In the genomic region with DNA sequence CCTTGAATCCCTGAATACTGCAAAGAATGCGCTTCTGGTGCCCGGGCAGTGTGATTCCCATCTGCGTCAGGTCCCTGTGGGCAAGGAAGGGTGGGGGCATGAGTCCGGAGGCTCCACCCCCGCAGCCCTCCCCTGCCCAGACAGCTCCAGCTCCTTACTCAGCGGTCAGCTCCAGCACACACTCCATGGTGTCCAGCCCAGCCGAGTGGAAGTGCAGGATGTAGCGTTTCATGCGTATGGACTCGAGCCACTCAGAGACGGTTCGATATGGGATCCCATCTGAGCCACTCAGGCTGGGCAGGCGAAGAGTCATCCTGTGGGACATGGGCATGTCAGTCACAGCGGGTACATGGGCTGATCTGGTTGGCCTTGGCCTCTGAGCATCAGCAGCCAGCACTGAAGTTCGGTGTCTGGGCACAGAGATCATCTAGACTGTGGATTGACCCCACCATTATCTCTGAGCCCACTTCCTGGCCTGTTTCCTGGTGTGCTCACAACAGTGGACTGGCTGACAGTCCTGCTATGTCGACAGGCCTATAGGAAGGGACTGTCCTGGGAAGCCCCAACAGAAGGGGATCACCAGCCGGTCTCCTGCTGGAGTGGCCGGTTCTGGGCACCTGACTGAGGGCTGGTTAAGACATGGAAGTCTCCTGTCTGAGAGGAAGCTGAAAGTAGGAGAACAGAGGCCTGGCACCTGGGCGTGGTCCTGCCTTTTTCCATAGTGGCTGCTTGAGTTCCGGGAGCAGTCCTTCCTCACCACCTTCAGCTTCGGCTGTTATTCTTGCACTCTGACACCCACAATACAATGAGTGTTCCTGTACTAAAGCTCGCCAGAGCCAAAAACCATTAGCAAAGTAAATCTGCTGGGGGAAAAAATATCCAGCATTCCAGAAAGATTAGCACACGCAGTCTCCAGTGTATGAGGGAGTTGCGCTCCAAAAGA, we compare ENCODE assay signal across 12 cellular contexts. TPM values are rescaled to one million over a fixed set of nuclear protein-coding genes. Genes with fewer than 3 reads are reported as not detected.
DNase-seq lines count a peak whose midpoint lies in the region; ATAC-seq and TF ChIP-seq lines count a peak whose summit lies in the region.
"Had no signal": no experiment of that assay in that cellular context is flagged by ENCODE, and none has a peak within 500 bp of the region (broad histone marks: within the 10 kb centered on the region; RNA-seq: fewer than 3 reads in every experiment).

No MANE protein-coding gene starts in this region.

- H3K79me2 ChIP-seq in mesendoderm (ENCODE audit: control insufficient read depth, insufficient read depth, low read length): peaks cover 8% of the 10 kb centered on the region

- no peak overlapping the region for H3K4me2 ChIP-seq in mesendoderm (ENCODE audit: low read length)

- no peak overlapping the region for H2BK120ac ChIP-seq in mesendoderm (ENCODE audit: low read depth, low read length)

- H3K9ac ChIP-seq in HUES48 (ENCODE audit: low read depth, low read length) (no peak overlapping the region), mesendoderm (ENCODE audit: low read length) (no peak overlapping the region)

- H3K27ac ChIP-seq in HUES48 (ENCODE audit: low read depth, low read length) (peak overlapping the region; percentile 44), right lobe of liver (peak overlapping the region; percentile 42 to 51 (median 50)), mesendoderm (ENCODE audit: low read depth, low read length) (no peak overlapping the region)

- H3K36me3 ChIP-seq in HUES48 (ENCODE audit: control insufficient read depth, insufficient read depth, low read length) (peaks cover 98% of the 10 kb centered on the region), right lobe of liver (peaks cover 0 to 42% (median 19%) of the 10 kb centered on the region in 4 donors), mesendoderm (ENCODE audit: control insufficient read depth, insufficient read depth, low read length) (peaks cover 43% of the 10 kb centered on the region)

- no peak overlapping the region for H4K8ac ChIP-seq in mesendoderm (ENCODE audit: low read depth, low read length)

- no peak overlapping the region for H3K18ac ChIP-seq in mesendoderm (ENCODE audit: low read length)

- H3K4me1 ChIP-seq in HUES48 (ENCODE audit: control insufficient read depth, insufficient read depth, low read length) (no peaks in the 10 kb centered on the region), right lobe of liver (peaks cover 0 to 60% (median 33%) of the 10 kb centered on the region in 4 donors), mesendoderm (ENCODE audit: control insufficient read depth, low read depth, low read length) (no peaks in the 10 kb centered on the region)

- no peak overlapping the region for H2BK15ac ChIP-seq in mesendoderm (replicated peaks; ENCODE audit: low read depth)

- no peak overlapping the region for H4K5ac ChIP-seq in mesendoderm (ENCODE audit: low read length)

- peak; percentile 32 to 43 (median 36) for ATAC-seq in right lobe of liver

- H3K56ac ChIP-seq in mesendoderm (ENCODE audit: low read length): no peak overlapping the region

- TF ChIP-seq CTCF in right lobe of liver (IDR thresholded peaks at IDR 0.05): no peak

- H3K79me1 ChIP-seq in mesendoderm (ENCODE audit: low read length): peaks cover 3% of the 10 kb centered on the region

- no peak overlapping the region for H2AK5ac ChIP-seq in mesendoderm (ENCODE audit: low read length)

- H3K4me3 ChIP-seq in HUES48 (ENCODE audit: low read depth, low read length) (no peak overlapping the region), right lobe of liver (no peak overlapping the region), mesendoderm (ENCODE audit: low read length) (no peak overlapping the region)

- H2BK5ac ChIP-seq in mesendoderm (ENCODE audit: low read length): no peak overlapping the region

- TF ChIP-seq POLR2A in right lobe of liver (IDR thresholded peaks at IDR 0.05): no peak

- no peak overlapping the region for H3K4ac ChIP-seq in mesendoderm (ENCODE audit: low read depth, low read length)

- 37% methylated on average over 9 of the region's 24 CpGs for WGBS in right lobe of liver (ENCODE audit: insufficient coverage, low coverage, low lambda C conversion rate, missing lambda C conversion rate)
- no CpG with 5 or more reads among the region's 24 CpGs for WGBS in mesendoderm (ENCODE audit: extremely low coverage, insufficient coverage, low lambda C conversion rate)

- H3K23ac ChIP-seq in mesendoderm (ENCODE audit: low read length): no peak overlapping the region

- peak; percentile 90 to 94 for DNase-seq in dermis microvascular lymphatic vessel endothelial cell (ENCODE audit: low read depth in 2 of 2)
- peak; percentile 55 to 83 (median 78) for DNase-seq in right lobe of liver
- peak; percentile 86 for DNase-seq in stromal cell of bone marrow (ENCODE audit: low read depth)
- no peak for DNase-seq in NAMALWA (ENCODE audit: low spot score)
- DNase-seq in mesendoderm: no peak
- DNase-seq in DMS 273 treated with DMSO at 0.1 percent for 48 hours (lab: John Stamatoyannopoulos, UW): no peak
- no peak for DNase-seq in DMS53 (lab: John Stamatoyannopoulos, UW)
- DNase-seq: activated CD4-positive, alpha-beta T cell treated with anti-CD3 and anti-CD28 coated beads, Interleukin-2, amount 10 ng/mL, durations not matched to agents 7 days and 5 days; stimulated activated CD4-positive, alpha-beta T cell treated with anti-CD3 and anti-CD28 coated beads, Interleukin-2, amount 100 ng/mL, for 48 hours had no signal

- intact Hi-C loops in right lobe of liver (cut with DNase I): no loop called here

- no peaks in the 10 kb centered on the region for H3K27me3 ChIP-seq in HUES48 (ENCODE audit: control insufficient read depth, insufficient read depth, low read length)
- H3K27me3 ChIP-seq in right lobe of liver: no peaks in the 10 kb centered on the region
- H3K27me3 ChIP-seq in mesendoderm (ENCODE audit: insufficient read depth, low read length, poor library complexity): no peaks in the 10 kb centered on the region

- no peaks in the 10 kb centered on the region for H3K9me3 ChIP-seq in HUES48 (ENCODE audit: control insufficient read depth, insufficient read depth, low read length)
- H3K9me3 ChIP-seq in right lobe of liver: no peaks in the 10 kb centered on the region

RNA-seq across cellular contexts. Expression of gene ZYX, which starts 10.6 kb away (rescaled TPM):
- total RNA-seq in dermis microvascular lymphatic vessel endothelial cell: 11.8 and 33.3 TPM in 2 replicates
- 100 to 1,000 TPM in 1 of 6 experiments, 10 to 100 TPM in 5; 29.7 to 129 (median 43.6) TPM for total RNA-seq in right lobe of liver
- 368 TPM for polyA plus RNA-seq in mesendoderm (2013, experiment 1 of 2)
- polyA plus RNA-seq in mesendoderm (2013, experiment 2 of 2): 379 TPM

RNA-seq across cellular contexts. Expression of gene EPHA1, which starts 16.9 kb away (rescaled TPM):
- total RNA-seq in dermis microvascular lymphatic vessel endothelial cell (under 0.01 TPM in 1 of 2 replicates, not detected in the other), right lobe of liver (10 to 100 TPM; 12.6 to 41.3 (median 16.5) TPM)
- polyA plus RNA-seq in mesendoderm (2013, experiment 1 of 2): 85.6 TPM
- 80.8 TPM for polyA plus RNA-seq in mesendoderm (2013, experiment 2 of 2)
- total RNA-seq: NCI-H460 had no signal

RNA-seq across cellular contexts. Expression of gene FAM131B, which starts 29.2 kb away (rescaled TPM):
- 0.13 TPM in 2 replicates for total RNA-seq in dermis microvascular lymphatic vessel endothelial cell
- total RNA-seq in right lobe of liver: under 1 TPM; 0.05 to 0.51 (median 0.14) TPM
- 10.5 TPM for polyA plus RNA-seq in mesendoderm (2013, experiment 1 of 2)
- 10.1 TPM for polyA plus RNA-seq in mesendoderm (2013, experiment 2 of 2)

RNA-seq across cellular contexts. Expression of gene TAS2R60, which starts 51.5 kb away (rescaled TPM):
- total RNA-seq in dermis microvascular lymphatic vessel endothelial cell (not detected in 2 replicates), right lobe of liver (under 1 TPM in 1 of 6 experiments, not detected in 5; 0.35 TPM)
- 0.15 TPM for polyA plus RNA-seq in mesendoderm (2013, experiment 1 of 2)
- polyA plus RNA-seq in mesendoderm (2013, experiment 2 of 2): 0.20 TPM
- total RNA-seq: activated CD4-positive, alpha-beta T cell treated with anti-CD3 and anti-CD28 coated beads, Interleukin-2, amount 10 ng/mL, durations not matched to agents 7 days and 5 days; frontal cortex; NCI-H460 had no signal

Comparison
In these comparisons a context has a peak if more than half of its experiments do, and no peak if none do; other contexts are left out.
1. DNase-seq: peak in dermis microvascular lymphatic vessel endothelial cell (2 of 2), right lobe of liver (3 of 3) and stromal cell of bone marrow (single experiment); none in NAMALWA (single experiment), mesendoderm (single experiment), DMS 273 treated with DMSO at 0.1 percent for 48 hours (single experiment) and DMS53 (single experiment).
2. RNA of gene EPHA1, which starts 16.9 kb away (total RNA-seq): 12.6 to 41.3 TPM in right lobe of liver; under 0.01 TPM in dermis microvascular lymphatic vessel endothelial cell; every median in the first group is over 10 times any median in the second.